33 cellular contexts compared by ENCODE assay signal in the genomic region with DNA sequence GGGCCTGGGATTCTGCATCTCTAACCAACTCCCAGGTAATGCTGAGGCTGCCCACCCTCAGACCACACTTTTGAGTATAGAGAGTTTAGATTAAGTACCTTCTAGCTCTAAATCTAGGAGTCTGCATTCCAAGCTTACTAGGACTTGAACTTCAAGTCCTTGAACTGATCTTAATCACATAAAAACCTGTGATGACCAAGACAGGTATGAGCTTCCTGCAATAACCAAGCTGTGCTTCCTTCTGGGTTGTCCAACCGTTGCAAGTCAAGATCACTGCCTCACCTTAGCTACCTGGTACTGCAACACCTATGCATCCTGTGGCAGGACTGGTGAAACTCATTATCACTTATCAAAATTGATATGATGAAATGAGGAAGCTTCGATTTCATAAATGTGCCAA.
"Had no signal": no experiment of that assay in that cellular context is flagged by ENCODE, and none has a peak within 500 bp of the region (broad histone marks: within the 10 kb centered on the region; RNA-seq: fewer than 3 reads in every experiment).

No MANE protein-coding gene starts in this region.

- FAIRE-seq: colon, frontal cortex had no signal

- H3K9me3 Mint-ChIP-seq: activated B cell treated with CpG ODN at 0.5 μM for 24 hours; activated CD4-positive, alpha-beta memory T cell treated with anti-CD3 and anti-CD28 coated beads for 36 hours; activated naive CD4-positive, alpha-beta T cell treated with anti-CD3 and anti-CD28 coated beads for 36 hours; activated naive CD4-positive, alpha-beta T cell treated with anti-CD3 and anti-CD28 coated beads, Interleukin-2, amount 50 U/mL, for 24 hours; activated naive CD8-positive, alpha-beta T cell treated with anti-CD3 and anti-CD28 coated beads for 36 hours; activated naive CD8-positive, alpha-beta T cell treated with anti-CD3 and anti-CD28 coated beads, Interleukin-2, amount 50 U/mL, for 24 hours; activated T-helper 1 cell treated with anti-CD3 and anti-CD28 coated beads, Interleukin-12 subunit alpha, Interleukin-12 subunit beta, Interleukin-2, Interleukin-4 antibody, amounts not matched to agents 30 ng/mL and 10 ng/mL and 1 ng/mL, durations not matched to agents 14 hours and 24 hours and 36 hours; activated T-helper 2 cell treated with anti-CD3 and anti-CD28 coated beads, Interferon-gamma antibody, Interleukin-2, Interleukin-4, amounts not matched to agents 10 μg/mL and 5 μg/mL and 100 μg/mL, durations not matched to agents 14 hours and 24 hours and 36 hours; T-helper 2 cell treated with Interferon-gamma antibody and Interleukin-4, amounts not matched to agents 5 μg/mL and 100 μg/mL, for 36 hours had no signal

- H3K36me3 ChIP-seq: adrenal gland, esophagus squamous epithelium, WERI-Rb-1 had no signal

- H3K27me3 Mint-ChIP-seq: activated CD4-positive, alpha-beta memory T cell treated with anti-CD3 and anti-CD28 coated beads for 36 hours had no signal

- H3K9me3 ChIP-seq: adrenal gland, body of pancreas, esophagus squamous epithelium had no signal

- H3K36me3 Mint-ChIP-seq: activated CD4-positive, alpha-beta memory T cell treated with anti-CD3 and anti-CD28 coated beads for 36 hours; activated CD8-positive, alpha-beta memory T cell treated with anti-CD3 and anti-CD28 coated beads, Interleukin-2, amount 10 ng/mL, durations not matched to agents 7 days and 5 days; activated naive CD4-positive, alpha-beta T cell treated with anti-CD3 and anti-CD28 coated beads, Interleukin-2, amount 50 U/mL, for 24 hours; activated naive CD8-positive, alpha-beta T cell treated with anti-CD3 and anti-CD28 coated beads for 36 hours had no signal

- DNase-seq: activated B cell treated with CpG ODN at 0.5 μM for 24 hours; activated CD4-positive, alpha-beta memory T cell treated with anti-CD3 and anti-CD28 coated beads for 36 hours; activated CD4-positive, alpha-beta T cell treated with anti-CD3 and anti-CD28 coated beads for 48 hours; activated CD8-positive, alpha-beta memory T cell treated with anti-CD3 and anti-CD28 coated beads, Interleukin-2, amount 10 ng/mL, durations not matched to agents 7 days and 5 days; activated CD8-positive, alpha-beta memory T cell treated with anti-CD3 and anti-CD28 coated beads, Interleukin-2, amount 50 U/mL, for 4 hours; activated CD8-positive, alpha-beta T cell treated with anti-CD3 and anti-CD28 coated beads, Interleukin-2, amount 10 ng/mL, durations not matched to agents 7 days and 5 days; activated effector memory CD4-positive, alpha-beta T cell treated with anti-CD3 and anti-CD28 coated beads, Interleukin-2, amount 50 U/mL, for 16 hours; activated naive CD4-positive, alpha-beta T cell treated with anti-CD3 and anti-CD28 coated beads for 36 hours; activated naive CD8-positive, alpha-beta T cell treated with anti-CD3 and anti-CD28 coated beads for 36 hours; activated naive CD8-positive, alpha-beta T cell treated with anti-CD3 and anti-CD28 coated beads, Interleukin-2, amount 50 U/mL, for 24 hours; activated T-cell treated with anti-CD3 and anti-CD28 coated beads, Interleukin-2, amount 50 U/mL, for 1 hour; activated T-cell treated with anti-CD3 and anti-CD28 coated beads, Interleukin-2, amount 50 U/mL, for 48 hours; adrenal gland; amygdala; aorta; body of pancreas; caudate nucleus; cortex of kidney; effector CD4-positive, alpha-beta T cell; effector memory CD8-positive, alpha-beta T cell; erythroblast; esophagus squamous epithelium; head of caudate nucleus; T-helper 17 cell; T1000; WERI-Rb-1 had no signal

- H3K27ac Mint-ChIP-seq: activated B cell treated with CpG ODN at 0.5 μM for 24 hours; activated CD4-positive, alpha-beta memory T cell treated with anti-CD3 and anti-CD28 coated beads for 36 hours; activated CD8-positive, alpha-beta memory T cell treated with anti-CD3 and anti-CD28 coated beads, Interleukin-2, amount 10 ng/mL, durations not matched to agents 7 days and 5 days; activated CD8-positive, alpha-beta T cell treated with anti-CD3 and anti-CD28 coated beads, Interleukin-2, amount 10 ng/mL, durations not matched to agents 7 days and 5 days; activated naive CD4-positive, alpha-beta T cell treated with anti-CD3 and anti-CD28 coated beads for 36 hours; activated naive CD4-positive, alpha-beta T cell treated with anti-CD3 and anti-CD28 coated beads, Interleukin-2, amount 50 U/mL, for 24 hours; activated naive CD8-positive, alpha-beta T cell treated with anti-CD3 and anti-CD28 coated beads for 36 hours; activated naive CD8-positive, alpha-beta T cell treated with anti-CD3 and anti-CD28 coated beads, Interleukin-2, amount 50 U/mL, for 24 hours; activated T-helper 1 cell treated with anti-CD3 and anti-CD28 coated beads, Interleukin-12 subunit alpha, Interleukin-12 subunit beta, Interleukin-2, Interleukin-4 antibody, amounts not matched to agents 30 ng/mL and 10 ng/mL and 1 ng/mL, durations not matched to agents 14 hours and 24 hours and 36 hours; activated T-helper 2 cell treated with anti-CD3 and anti-CD28 coated beads, Interferon-gamma antibody, Interleukin-2, Interleukin-4, amounts not matched to agents 10 μg/mL and 5 μg/mL and 100 μg/mL, durations not matched to agents 14 hours and 24 hours and 36 hours; effector memory CD8-positive, alpha-beta T cell; T-helper 17 cell; T-helper 2 cell treated with Interferon-gamma antibody and Interleukin-4, amounts not matched to agents 5 μg/mL and 100 μg/mL, for 36 hours had no signal

- H3K4me3 ChIP-seq: adrenal gland, body of pancreas, esophagus squamous epithelium had no signal

- H3K27ac ChIP-seq: adrenal gland, body of pancreas, esophagus squamous epithelium, WERI-Rb-1 had no signal

- ATAC-seq: activated CD4-positive, CD25-positive, alpha-beta regulatory T cell treated with anti-CD3 and anti-CD28 coated beads, Interleukin-2, amount 50 U/mL, for 24 hours; activated CD8-positive, alpha-beta memory T cell treated with anti-CD3 and anti-CD28 coated beads, Interleukin-2, amount 10 ng/mL, durations not matched to agents 7 days and 5 days; activated CD8-positive, alpha-beta T cell treated with anti-CD3 and anti-CD28 coated beads, Interleukin-2, amount 10 ng/mL, durations not matched to agents 7 days and 5 days; activated naive CD8-positive, alpha-beta T cell treated with anti-CD3 and anti-CD28 coated beads, Interleukin-2, amount 50 U/mL, for 24 hours; body of pancreas; effector memory CD8-positive, alpha-beta T cell; T-helper 17 cell had no signal

- H3K4me1 Mint-ChIP-seq: activated naive CD4-positive, alpha-beta T cell treated with anti-CD3 and anti-CD28 coated beads, Interleukin-2, amount 50 U/mL, for 24 hours; activated naive CD8-positive, alpha-beta T cell treated with anti-CD3 and anti-CD28 coated beads for 36 hours; activated naive CD8-positive, alpha-beta T cell treated with anti-CD3 and anti-CD28 coated beads, Interleukin-2, amount 50 U/mL, for 24 hours; T-helper 17 cell had no signal

- H3K27me3 ChIP-seq: adrenal gland, body of pancreas, esophagus squamous epithelium had no signal

- H3K4me1 ChIP-seq: adrenal gland, body of pancreas had no signal

- H3K4me3 Mint-ChIP-seq: activated B cell treated with CpG ODN at 0.5 μM for 24 hours; activated CD4-positive, alpha-beta memory T cell treated with anti-CD3 and anti-CD28 coated beads for 36 hours; activated CD8-positive, alpha-beta memory T cell treated with anti-CD3 and anti-CD28 coated beads, Interleukin-2, amount 10 ng/mL, durations not matched to agents 7 days and 5 days; activated CD8-positive, alpha-beta T cell treated with anti-CD3 and anti-CD28 coated beads, Interleukin-2, amount 10 ng/mL, durations not matched to agents 7 days and 5 days; activated naive CD4-positive, alpha-beta T cell treated with anti-CD3 and anti-CD28 coated beads for 36 hours; activated naive CD4-positive, alpha-beta T cell treated with anti-CD3 and anti-CD28 coated beads, Interleukin-2, amount 50 U/mL, for 24 hours; activated naive CD8-positive, alpha-beta T cell treated with anti-CD3 and anti-CD28 coated beads for 36 hours; activated naive CD8-positive, alpha-beta T cell treated with anti-CD3 and anti-CD28 coated beads, Interleukin-2, amount 50 U/mL, for 24 hours; activated T-helper 1 cell treated with anti-CD3 and anti-CD28 coated beads, Interleukin-12 subunit alpha, Interleukin-12 subunit beta, Interleukin-2, Interleukin-4 antibody, amounts not matched to agents 30 ng/mL and 10 ng/mL and 1 ng/mL, durations not matched to agents 14 hours and 24 hours and 36 hours; effector memory CD8-positive, alpha-beta T cell; T-helper 17 cell; T-helper 2 cell treated with Interferon-gamma antibody and Interleukin-4, amounts not matched to agents 5 μg/mL and 100 μg/mL, for 36 hours had no signal
